In genomic region chr12:128402481-128402880, GRCh38 we compare ENCODE assay signal across 2 cellular contexts.
A peak's percentile ranks its signal among the peaks of the same experiment; 100 is the strongest.
TF ChIP-seq lines count a peak whose summit lies in the region.

No MANE protein-coding gene starts in this region.

TF ChIP-seq in H1, 55 proteins besides CTCF, POLR2A, EP300 and RAD21:
- 0 out of 2 replicates have a peak, but pooled peaks have one; percentile 41 for TF ChIP-seq CHD2 (IDR thresholded peaks at IDR 0.05; ENCODE audit: low read length)
- no peak for TF ChIP-seq CTBP2 (IDR thresholded peaks at IDR 0.05; ENCODE audit: borderline replicate concordance, insufficient read depth, insufficient read length, low read length)
- no peak for TF ChIP-seq SP2 (IDR thresholded peaks at IDR 0.05; ENCODE audit: low read length)
- TF ChIP-seq MAX (IDR thresholded peaks at IDR 0.05), result peak; percentile 98
- TF ChIP-seq CBX5 (IDR thresholded peaks at IDR 0.05; ENCODE audit: low read depth, low read length), result no peak
- TF ChIP-seq USF2 (IDR thresholded peaks at IDR 0.05; ENCODE audit: low read length), result peak; percentile 83
- peak; percentile 92 for TF ChIP-seq E2F6 (IDR thresholded peaks at IDR 0.05)

TF ChIP-seq in neural cell, 6 proteins besides CTCF, POLR2A, EP300 and RAD21:
- no peak for TF ChIP-seq SMC3 (conservative IDR thresholded peaks at IDR 0.05; ENCODE audit: poor library complexity)
- no peak for TF ChIP-seq MXI1 (conservative IDR thresholded peaks at IDR 0.05; ENCODE audit: poor library complexity, severe bottlenecking)
- no peak for TF ChIP-seq TAF1 (IDR thresholded peaks at IDR 0.05; ENCODE audit: low read depth)
- TF ChIP-seq REST (IDR thresholded peaks at IDR 0.05; ENCODE audit: borderline replicate concordance), result no peak
- TF ChIP-seq POLR2AphosphoS5 (IDR thresholded peaks at IDR 0.05), result no peak
- no peak for TF ChIP-seq EZH2 (IDR thresholded peaks at IDR 0.05; ENCODE audit: borderline replicate concordance, insufficient read depth, low read length, poor library complexity, severe bottlenecking)
